Comparison of ENCODE assay signal across 1 cellular context in the genomic region with DNA sequence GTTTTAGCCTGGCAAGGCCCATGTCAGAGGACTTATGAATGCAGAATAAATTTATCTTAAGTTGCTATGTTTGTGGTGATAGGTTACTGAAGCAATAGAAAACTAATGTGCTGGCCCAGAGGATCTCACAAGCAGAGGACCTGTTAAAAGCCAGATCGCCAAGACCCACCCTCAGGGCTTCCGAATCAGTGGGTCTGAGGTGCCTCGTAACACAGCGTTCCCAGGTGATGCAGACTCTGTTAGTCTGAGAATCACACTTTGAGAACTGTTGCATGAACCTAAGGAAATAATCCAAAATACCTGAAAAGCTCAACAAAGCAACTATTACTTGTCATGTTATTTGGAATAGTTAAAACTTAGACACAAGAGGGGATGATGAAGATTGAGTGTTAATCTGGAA.
TF ChIP-seq lines count a peak whose summit lies in the region.

No MANE protein-coding gene starts in this region.

TF ChIP-seq in K562, 482 proteins besides CTCF, POLR2A, EP300 and RAD21 (continued from another document):
- TF ChIP-seq, protein P1, sequence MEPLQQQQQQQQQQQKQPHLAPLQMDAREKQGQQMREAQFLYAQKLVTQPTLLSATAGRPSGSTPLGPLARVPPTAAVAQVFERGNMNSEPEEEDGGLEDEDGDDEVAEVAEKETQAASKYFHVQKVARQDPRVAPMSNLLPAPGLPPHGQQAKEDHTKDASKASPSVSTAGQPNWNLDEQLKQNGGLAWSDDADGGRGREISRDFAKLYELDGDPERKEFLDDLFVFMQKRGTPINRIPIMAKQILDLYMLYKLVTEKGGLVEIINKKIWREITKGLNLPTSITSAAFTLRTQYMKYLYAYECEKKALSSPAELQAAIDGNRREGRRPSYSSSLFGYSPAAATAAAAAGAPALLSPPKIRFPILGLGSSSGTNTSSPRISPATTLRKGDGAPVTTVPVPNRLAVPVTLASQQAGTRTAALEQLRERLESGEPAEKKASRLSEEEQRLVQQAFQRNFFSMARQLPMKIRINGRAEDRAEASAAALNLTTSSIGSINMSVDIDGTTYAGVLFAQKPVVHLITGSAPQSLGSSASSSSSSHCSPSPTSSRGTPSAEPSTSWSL (CRISPR knock-in tag; IDR thresholded peaks at IDR 0.05; ENCODE audit: borderline replicate concordance), result 0 out of 2 replicates have a peak, but pooled peaks have one; percentile 48
- TF ChIP-seq ZNF668 (CRISPR knock-in tag; IDR thresholded peaks at IDR 0.05), result no peak
- TF ChIP-seq DPF2 (IDR thresholded peaks at IDR 0.05), result no peak
- TF ChIP-seq FOXK1 (CRISPR knock-in tag; IDR thresholded peaks at IDR 0.05; ENCODE audit: borderline replicate concordance), result peak; percentile 6; the same call in 1 of the 2 replicates
- no peak for TF ChIP-seq ARHGAP35 (IDR thresholded peaks at IDR 0.05; ENCODE audit: partially characterized antibody)
- TF ChIP-seq, protein P2, sequence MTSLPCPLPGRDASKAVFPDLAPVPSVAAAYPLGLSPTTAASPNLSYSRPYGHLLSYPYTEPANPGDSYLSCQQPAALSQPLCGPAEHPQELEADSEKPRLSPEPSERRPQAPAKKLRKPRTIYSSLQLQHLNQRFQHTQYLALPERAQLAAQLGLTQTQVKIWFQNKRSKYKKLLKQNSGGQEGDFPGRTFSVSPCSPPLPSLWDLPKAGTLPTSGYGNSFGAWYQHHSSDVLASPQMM (CRISPR knock-in tag; IDR thresholded peaks at IDR 0.05), result peak; percentile 28; the same call in 1 of the 2 replicates
- no peak for TF ChIP-seq TGIF2 (CRISPR knock-in tag; IDR thresholded peaks at IDR 0.05)
- no peak; a peak in 1 of 4 replicates for TF ChIP-seq FOXA3 (CRISPR knock-in tag; conservative IDR thresholded peaks at IDR 0.05 in 1 of 2, IDR thresholded peaks at IDR 0.05 in 1 of 2)
- TF ChIP-seq U2AF2 (optimal IDR thresholded peaks at IDR 0.05; ENCODE audit: low read depth, low read length), result no peak
- TF ChIP-seq, protein P3, sequence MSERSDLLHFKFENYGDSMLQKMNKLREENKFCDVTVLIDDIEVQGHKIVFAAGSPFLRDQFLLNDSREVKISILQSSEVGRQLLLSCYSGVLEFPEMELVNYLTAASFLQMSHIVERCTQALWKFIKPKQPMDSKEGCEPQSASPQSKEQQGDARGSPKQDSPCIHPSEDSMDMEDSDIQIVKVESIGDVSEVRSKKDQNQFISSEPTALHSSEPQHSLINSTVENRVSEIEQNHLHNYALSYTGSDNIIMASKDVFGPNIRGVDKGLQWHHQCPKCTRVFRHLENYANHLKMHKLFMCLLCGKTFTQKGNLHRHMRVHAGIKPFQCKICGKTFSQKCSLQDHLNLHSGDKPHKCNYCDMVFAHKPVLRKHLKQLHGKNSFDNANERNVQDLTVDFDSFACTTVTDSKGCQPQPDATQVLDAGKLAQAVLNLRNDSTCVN (CRISPR knock-in tag; IDR thresholded peaks at IDR 0.05), result no peak
- TF ChIP-seq, protein P4, sequence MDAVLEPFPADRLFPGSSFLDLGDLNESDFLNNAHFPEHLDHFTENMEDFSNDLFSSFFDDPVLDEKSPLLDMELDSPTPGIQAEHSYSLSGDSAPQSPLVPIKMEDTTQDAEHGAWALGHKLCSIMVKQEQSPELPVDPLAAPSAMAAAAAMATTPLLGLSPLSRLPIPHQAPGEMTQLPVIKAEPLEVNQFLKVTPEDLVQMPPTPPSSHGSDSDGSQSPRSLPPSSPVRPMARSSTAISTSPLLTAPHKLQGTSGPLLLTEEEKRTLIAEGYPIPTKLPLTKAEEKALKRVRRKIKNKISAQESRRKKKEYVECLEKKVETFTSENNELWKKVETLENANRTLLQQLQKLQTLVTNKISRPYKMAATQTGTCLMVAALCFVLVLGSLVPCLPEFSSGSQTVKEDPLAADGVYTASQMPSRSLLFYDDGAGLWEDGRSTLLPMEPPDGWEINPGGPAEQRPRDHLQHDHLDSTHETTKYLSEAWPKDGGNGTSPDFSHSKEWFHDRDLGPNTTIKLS (IDR thresholded peaks at IDR 0.05; ENCODE audit: borderline replicate concordance, low read depth), result no peak
- TF ChIP-seq, protein P5, sequence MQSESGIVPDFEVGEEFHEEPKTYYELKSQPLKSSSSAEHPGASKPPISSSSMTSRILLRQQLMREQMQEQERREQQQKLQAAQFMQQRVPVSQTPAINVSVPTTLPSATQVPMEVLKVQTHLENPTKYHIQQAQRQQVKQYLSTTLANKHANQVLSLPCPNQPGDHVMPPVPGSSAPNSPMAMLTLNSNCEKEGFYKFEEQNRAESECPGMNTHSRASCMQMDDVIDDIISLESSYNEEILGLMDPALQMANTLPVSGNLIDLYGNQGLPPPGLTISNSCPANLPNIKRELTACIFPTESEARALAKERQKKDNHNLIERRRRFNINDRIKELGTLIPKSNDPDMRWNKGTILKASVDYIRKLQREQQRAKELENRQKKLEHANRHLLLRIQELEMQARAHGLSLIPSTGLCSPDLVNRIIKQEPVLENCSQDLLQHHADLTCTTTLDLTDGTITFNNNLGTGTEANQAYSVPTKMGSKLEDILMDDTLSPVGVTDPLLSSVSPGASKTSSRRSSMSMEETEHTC (IDR thresholded peaks at IDR 0.05), result no peak
- TF ChIP-seq COPS2 (conservative IDR thresholded peaks at IDR 0.05), result no peak
- TF ChIP-seq JUNB (CRISPR knock-in tag; conservative IDR thresholded peaks at IDR 0.05), result 0 out of 2 replicates have a peak, but pooled peaks have one; percentile 17
- no peak for TF ChIP-seq ZNF445 (CRISPR knock-in tag; IDR thresholded peaks at IDR 0.05; ENCODE audit: low read depth)
- TF ChIP-seq, protein P6, sequence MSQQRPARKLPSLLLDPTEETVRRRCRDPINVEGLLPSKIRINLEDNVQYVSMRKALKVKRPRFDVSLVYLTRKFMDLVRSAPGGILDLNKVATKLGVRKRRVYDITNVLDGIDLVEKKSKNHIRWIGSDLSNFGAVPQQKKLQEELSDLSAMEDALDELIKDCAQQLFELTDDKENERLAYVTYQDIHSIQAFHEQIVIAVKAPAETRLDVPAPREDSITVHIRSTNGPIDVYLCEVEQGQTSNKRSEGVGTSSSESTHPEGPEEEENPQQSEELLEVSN (IDR thresholded peaks at IDR 0.05; ENCODE audit: borderline replicate concordance in 1 of 2, extremely low read depth in 1 of 2, insufficient read depth in 1 of 2, insufficient read length in 1 of 2, low read depth in 1 of 2, low read length in 1 of 2, poor library complexity in 1 of 2, severe bottlenecking in 1 of 2), result no peak
- no peak for TF ChIP-seq ATF7 (IDR thresholded peaks at IDR 0.05)
- no peak for TF ChIP-seq NONO (IDR thresholded peaks at IDR 0.05; ENCODE audit: low read depth in 2 of 2, low read length in 1 of 2)
- TF ChIP-seq HDAC1 (IDR thresholded peaks at IDR 0.05), result no peak
- TF ChIP-seq, protein P7, sequence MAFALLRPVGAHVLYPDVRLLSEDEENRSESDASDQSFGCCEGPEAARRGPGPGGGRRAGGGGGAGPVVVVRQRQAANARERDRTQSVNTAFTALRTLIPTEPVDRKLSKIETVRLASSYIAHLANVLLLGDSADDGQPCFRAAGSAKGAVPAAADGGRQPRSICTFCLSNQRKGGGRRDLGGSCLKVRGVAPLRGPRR (CRISPR knock-in tag; IDR thresholded peaks at IDR 0.05), result no peak
- no peak for TF ChIP-seq CXXC5 (CRISPR knock-in tag; IDR thresholded peaks at IDR 0.05)
- TF ChIP-seq MIER1 (IDR thresholded peaks at IDR 0.05; ENCODE audit: low read depth), result no peak
- no peak for TF ChIP-seq NEUROD1 (IDR thresholded peaks at IDR 0.05; ENCODE audit: borderline replicate concordance, low read depth, low read length, partially characterized antibody)
- TF ChIP-seq RBM17 (IDR thresholded peaks at IDR 0.05; ENCODE audit: borderline replicate concordance, low read depth, low read length), result no peak
